Comparison of ENCODE assay signal across 30 cellular contexts in genomic region chr4:121228851-121229250, GRCh38.
"Had no signal": no experiment of that assay in that cellular context is flagged by ENCODE, and none has a peak within 500 bp of the region (broad histone marks: within the 10 kb centered on the region; RNA-seq: fewer than 3 reads in every experiment).

No MANE protein-coding gene starts in this region.

- H3K9me3 ChIP-seq: left ventricle myocardium inferior, neutrophil, sigmoid colon, spleen, suprapubic skin, thoracic aorta, tibial artery, upper lobe of right lung had no signal

- H3K27me3 ChIP-seq: neural progenitor cell, neutrophil, sigmoid colon, spleen, suprapubic skin, tibial artery, upper lobe of right lung had no signal

- H3K4me1 ChIP-seq: left ventricle myocardium inferior, parathyroid adenoma, sigmoid colon, spleen, suprapubic skin, tibial artery, upper lobe of right lung had no signal

- H3K4me3 ChIP-seq: left ventricle myocardium inferior, neural progenitor cell, sigmoid colon, spleen, suprapubic skin, thoracic aorta, tibial artery, upper lobe of right lung had no signal

- H3K27ac Mint-ChIP-seq: immature natural killer cell; memory B cell; naive B cell; natural killer cell; nephron progenitor cell; neural progenitor cell; progenitor cell of endocrine pancreas; stimulated activated effector memory CD8-positive, alpha-beta T cell treated with anti-CD3 and anti-CD28 coated beads, Interleukin-12 subunit alpha, Interleukin-12 subunit beta, amount 100 ng/mL, for 72 hours had no signal

- H3K9me3 Mint-ChIP-seq: immature natural killer cell; memory B cell; naive B cell; natural killer cell; nephron progenitor cell; neural progenitor cell; stimulated activated effector memory CD8-positive, alpha-beta T cell treated with anti-CD3 and anti-CD28 coated beads, Interleukin-12 subunit alpha, Interleukin-12 subunit beta, amount 100 ng/mL, for 72 hours had no signal

- H3K27me3 Mint-ChIP-seq: progenitor cell of endocrine pancreas; stimulated activated naive CD8-positive, alpha-beta T cell treated with anti-CD3 and anti-CD28 coated beads, Interleukin-15, Interleukin-2, amounts not matched to agents 100 ng/mL and 50 ng/mL, for 24 hours had no signal

- H3K36me3 Mint-ChIP-seq: memory B cell, naive B cell, natural killer cell, neural progenitor cell had no signal

- H3K4me3 Mint-ChIP-seq: immature natural killer cell; memory B cell; naive B cell; natural killer cell; nephron progenitor cell; neural progenitor cell; stimulated activated naive CD8-positive, alpha-beta T cell treated with anti-CD3 and anti-CD28 coated beads, Interleukin-15, Interleukin-2, amounts not matched to agents 100 ng/mL and 50 ng/mL, for 24 hours had no signal

- H3K36me3 ChIP-seq: left ventricle myocardium inferior, neural progenitor cell, neutrophil, sigmoid colon, spleen, suprapubic skin, thoracic aorta, tibial artery, upper lobe of right lung had no signal

- FAIRE-seq: islet of Langerhans, small intestine, urothelium cell line had no signal

- H3K27ac ChIP-seq: left ventricle myocardium inferior, neural progenitor cell, neutrophil, parathyroid adenoma, sigmoid colon, suprapubic skin, thoracic aorta, tibial artery, upper lobe of right lung had no signal

- ATAC-seq: left colon; natural killer cell; right cardiac atrium; stimulated activated effector memory CD8-positive, alpha-beta T cell treated with anti-CD3 and anti-CD28 coated beads, Interleukin-12 subunit alpha, Interleukin-12 subunit beta, amount 100 ng/mL, for 72 hours; upper lobe of right lung had no signal

- H3K4me1 Mint-ChIP-seq: immature natural killer cell, naive B cell, natural killer cell had no signal

- DNase-seq: hypothalamus; immature natural killer cell; kidney; left colon; left ventricle myocardium inferior; naive B cell; natural killer cell; nephron progenitor cell; occipital lobe; retina; right cardiac atrium; sigmoid colon; small intestine; spleen; stimulated activated CD4-positive, alpha-beta T cell treated with anti-CD3 and anti-CD28 coated beads, Interleukin-4, amount 100 ng/mL, for 24 hours; stimulated activated naive CD4-positive, alpha-beta T cell; tibial artery; trophoblast cell; upper lobe of right lung had no signal
